1 cellular context compared by ENCODE assay signal in the genomic region with DNA sequence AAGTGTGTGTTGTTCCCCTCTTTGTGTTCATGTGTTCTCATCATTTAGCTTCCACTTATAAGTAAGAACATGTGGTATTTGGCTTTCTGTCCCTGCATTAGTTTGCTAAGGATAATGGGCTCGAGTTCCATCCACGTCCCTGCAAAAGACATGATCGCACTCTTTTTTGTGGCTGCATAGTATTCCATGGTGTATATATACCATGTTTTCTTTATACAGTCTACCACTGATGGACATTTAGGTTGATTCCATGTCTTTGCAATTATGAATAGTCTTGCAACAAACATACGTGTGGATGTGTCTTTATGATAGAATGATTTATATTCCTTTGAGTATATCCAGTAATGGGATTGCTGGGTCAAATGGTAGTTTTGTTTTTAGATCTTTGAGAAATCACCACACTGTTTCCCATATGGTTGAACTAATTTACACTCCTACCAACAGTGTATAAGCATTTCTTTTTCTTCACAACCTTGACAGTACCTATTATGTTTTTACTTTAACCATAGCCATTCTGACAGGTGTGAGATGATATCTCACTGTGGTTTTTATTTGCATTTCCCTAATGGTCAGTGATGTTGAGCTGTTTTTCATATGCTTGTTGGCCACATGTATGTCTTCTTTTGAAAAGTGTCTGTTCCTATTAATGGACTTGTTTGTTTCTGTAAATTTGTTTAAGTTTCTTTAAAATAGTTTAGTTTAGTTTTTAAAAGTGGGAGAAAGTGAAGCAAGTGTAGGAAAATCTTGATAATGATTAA.
TF ChIP-seq lines count a peak whose summit lies in the region.

No MANE protein-coding gene starts in this region.

TF ChIP-seq in HepG2, 621 proteins besides CTCF, POLR2A, EP300 and RAD21:
- no peak for TF ChIP-seq ZBTB7B (CRISPR knock-in tag; IDR thresholded peaks at IDR 0.05)
- no peak for TF ChIP-seq ZNF253 (CRISPR knock-in tag; IDR thresholded peaks at IDR 0.05; ENCODE audit: borderline replicate concordance)
- no peak for TF ChIP-seq SOX13 (IDR thresholded peaks at IDR 0.05)
- no peak for TF ChIP-seq SOX13 (CRISPR knock-in tag; conservative IDR thresholded peaks at IDR 0.05 in 1 of 2, IDR thresholded peaks at IDR 0.05 in 1 of 2)
